Comparison of ENCODE assay signal across 25 cellular contexts in genomic region chr18:13270279-13270911, GRCh38. TPM values are rescaled to one million over a fixed set of nuclear protein-coding genes. Genes with fewer than 3 reads are reported as not detected.
DNase-seq lines count a peak whose midpoint lies in the region; ATAC-seq and TF ChIP-seq lines count a peak whose summit lies in the region.
"Had no signal": no experiment of that assay in that cellular context is flagged by ENCODE, and none has a peak within 500 bp of the region (broad histone marks: within the 10 kb centered on the region; RNA-seq: fewer than 3 reads in every experiment).

No MANE protein-coding gene starts in this region.

- H3K4me1 Mint-ChIP-seq in neural progenitor cell, result peaks cover 60% of the 10 kb centered on the region
- H3K4me1 Mint-ChIP-seq in effector memory CD8-positive, alpha-beta T cell (ENCODE audit: low read depth in 2 of 2), result peaks cover 18 to 27% of the 10 kb centered on the region in 2 donors
- H3K4me1 Mint-ChIP-seq in activated T-helper 2 cell treated with anti-CD3 and anti-CD28 coated beads, Interferon-gamma antibody, Interleukin-2, Interleukin-4, amounts not matched to agents 10 μg/mL and 5 μg/mL and 100 μg/mL, durations not matched to agents 14 hours and 24 hours and 36 hours (ENCODE audit: low read depth), result peaks cover 75% of the 10 kb centered on the region

- H3K4me3 ChIP-seq in right atrium auricular region, result no peak overlapping the region
- H3K4me3 ChIP-seq in esophagus muscularis mucosa, result no peak overlapping the region
- H3K4me3 ChIP-seq in neural progenitor cell, result no peak overlapping the region
- no peak overlapping the region for H3K4me3 ChIP-seq in vagina
- H3K4me3 ChIP-seq: esophagus squamous epithelium, SJCRH30, tibial nerve had no signal

- H2AFZ ChIP-seq in neural progenitor cell (replicated peaks), result no peak overlapping the region

- peak overlapping the region; percentile 27 for H3K4me3 Mint-ChIP-seq in neural progenitor cell
- no peak overlapping the region for H3K4me3 Mint-ChIP-seq in effector memory CD8-positive, alpha-beta T cell
- H3K4me3 Mint-ChIP-seq in activated T-helper 2 cell treated with anti-CD3 and anti-CD28 coated beads, Interferon-gamma antibody, Interleukin-2, Interleukin-4, amounts not matched to agents 10 μg/mL and 5 μg/mL and 100 μg/mL, durations not matched to agents 14 hours and 24 hours and 36 hours (ENCODE audit: low read depth), result no peak overlapping the region
- H3K4me3 Mint-ChIP-seq: activated naive CD8-positive, alpha-beta T cell treated with anti-CD3 and anti-CD28 coated beads, Interleukin-2, amount 10 ng/mL, durations not matched to agents 7 days and 5 days; endodermal cell; H9; stimulated activated naive CD8-positive, alpha-beta T cell treated with anti-CD3 and anti-CD28 coated beads, Interleukin-15, Interleukin-2, amounts not matched to agents 100 ng/mL and 50 ng/mL, for 24 hours had no signal

- no peak for TF ChIP-seq EP300 in esophagus muscularis mucosa (IDR thresholded peaks at IDR 0.05)

- H3K36me3 ChIP-seq in right atrium auricular region, result no peaks in the 10 kb centered on the region
- H3K36me3 ChIP-seq in esophagus muscularis mucosa, result no peaks in the 10 kb centered on the region
- H3K36me3 ChIP-seq in neural progenitor cell, result no peaks in the 10 kb centered on the region
- H3K36me3 ChIP-seq in vagina, result no peaks in the 10 kb centered on the region
- H3K36me3 ChIP-seq: esophagus squamous epithelium, SJCRH30, tibial nerve had no signal

- H4K20me1 ChIP-seq in neural progenitor cell (ENCODE audit: low read depth), result no peaks in the 10 kb centered on the region

- DNase-seq in right atrium auricular region (ENCODE audit: low spot score) (peak; percentile 57), Right ventricle myocardium inferior (ENCODE audit: missing footprints) (no peak), esophagus muscularis mucosa (ENCODE audit: extremely low spot score) (no peak), neural progenitor cell (ENCODE audit: low spot score) (no peak), vagina (ENCODE audit: extremely low spot score in 2 of 2) (no peak), NCI-H1436 treated with DMSO at 0.1 percent for 48 hours (lab: John Stamatoyannopoulos, UW) (no peak)
- no peak for DNase-seq in effector memory CD8-positive, alpha-beta T cell
- no peak for DNase-seq in activated T-helper 2 cell treated with anti-CD3 and anti-CD28 coated beads, Interferon-gamma antibody, Interleukin-2, Interleukin-4, amounts not matched to agents 10 μg/mL and 5 μg/mL and 100 μg/mL, durations not matched to agents 14 hours and 24 hours and 36 hours (ENCODE audit: low spot score)
- DNase-seq: activated effector memory CD4-positive, alpha-beta T cell treated with Interleukin-2 at 50 U/mL for 16 hours; CD4-positive, alpha-beta memory T cell; DMS 273 treated with DMSO at 0.1 percent for 48 hours; endodermal cell; esophagus squamous epithelium; H9; KBM-7; MM.1S; NCI-H146; NCI-H510A treated with DMSO at 0.1 percent for 48 hours; SJCRH30 had no signal

- H3K4me1 ChIP-seq in right atrium auricular region (peaks cover 0 to 92% of the 10 kb centered on the region in 2 donors), esophagus muscularis mucosa (peaks cover 81 to 99% (median 95%) of the 10 kb centered on the region in 4 donors), neural progenitor cell (peaks cover 14% of the 10 kb centered on the region), vagina (peaks cover 45% of the 10 kb centered on the region)
- H3K4me1 ChIP-seq: SJCRH30 had no signal

- H3K9me3 ChIP-seq in right atrium auricular region (no peaks in the 10 kb centered on the region), esophagus muscularis mucosa (no peaks in the 10 kb centered on the region), neural progenitor cell (ENCODE audit: low read depth) (no peaks in the 10 kb centered on the region), vagina (no peaks in the 10 kb centered on the region)
- H3K9me3 ChIP-seq: esophagus squamous epithelium, SJCRH30, tibial nerve had no signal

- H3K36me3 Mint-ChIP-seq in neural progenitor cell, result no peaks in the 10 kb centered on the region
- peaks cover 3% of the 10 kb centered on the region for H3K36me3 Mint-ChIP-seq in effector memory CD8-positive, alpha-beta T cell (ENCODE audit: insufficient read depth)
- peaks cover 9% of the 10 kb centered on the region for H3K36me3 Mint-ChIP-seq in activated T-helper 2 cell treated with anti-CD3 and anti-CD28 coated beads, Interferon-gamma antibody, Interleukin-2, Interleukin-4, amounts not matched to agents 10 μg/mL and 5 μg/mL and 100 μg/mL, durations not matched to agents 14 hours and 24 hours and 36 hours (ENCODE audit: low read depth)
- H3K36me3 Mint-ChIP-seq: brain had no signal

- no peaks in the 10 kb centered on the region for H3K9me3 Mint-ChIP-seq in neural progenitor cell
- no peaks in the 10 kb centered on the region for H3K9me3 Mint-ChIP-seq in effector memory CD8-positive, alpha-beta T cell
- no peaks in the 10 kb centered on the region for H3K9me3 Mint-ChIP-seq in activated T-helper 2 cell treated with anti-CD3 and anti-CD28 coated beads, Interferon-gamma antibody, Interleukin-2, Interleukin-4, amounts not matched to agents 10 μg/mL and 5 μg/mL and 100 μg/mL, durations not matched to agents 14 hours and 24 hours and 36 hours
- H3K9me3 Mint-ChIP-seq: activated naive CD8-positive, alpha-beta T cell treated with anti-CD3 and anti-CD28 coated beads, Interleukin-2, amount 10 ng/mL, durations not matched to agents 7 days and 5 days; brain; endodermal cell; H9; stimulated activated naive CD8-positive, alpha-beta T cell treated with anti-CD3 and anti-CD28 coated beads, Interleukin-15, Interleukin-2, amounts not matched to agents 100 ng/mL and 50 ng/mL, for 24 hours; T-cell had no signal

- intact Hi-C loops in Right ventricle myocardium inferior (cut with DNase I) (loop anchor here (2.0 kb wide), 1 partner anchor 48 kb away; no protein-coding TSS in a partner anchor), esophagus muscularis mucosa (cut with DNase I) (no loop called here), vagina (cut with DNase I) (no loop called here)
- intact Hi-C loops in activated T-helper 2 cell treated with anti-CD3 and anti-CD28 coated beads, Interferon-gamma antibody, Interleukin-2, Interleukin-4, amounts not matched to agents 10 μg/mL and 5 μg/mL and 100 μg/mL, durations not matched to agents 14 hours and 24 hours and 36 hours (cut with micrococcal nuclease), result no loop called here

- peaks cover 11% of the 10 kb centered on the region for H3K27me3 Mint-ChIP-seq in neural progenitor cell (ENCODE audit: insufficient read depth, low read depth)
- H3K27me3 Mint-ChIP-seq in effector memory CD8-positive, alpha-beta T cell, result peaks cover 24 to 55% of the 10 kb centered on the region in 2 donors
- no peaks in the 10 kb centered on the region for H3K27me3 Mint-ChIP-seq in activated T-helper 2 cell treated with anti-CD3 and anti-CD28 coated beads, Interferon-gamma antibody, Interleukin-2, Interleukin-4, amounts not matched to agents 10 μg/mL and 5 μg/mL and 100 μg/mL, durations not matched to agents 14 hours and 24 hours and 36 hours (ENCODE audit: low read depth)
- H3K27me3 Mint-ChIP-seq: activated naive CD8-positive, alpha-beta T cell treated with anti-CD3 and anti-CD28 coated beads, Interleukin-2, amount 10 ng/mL, durations not matched to agents 7 days and 5 days; stimulated activated naive CD8-positive, alpha-beta T cell treated with anti-CD3 and anti-CD28 coated beads, Interleukin-15, Interleukin-2, amounts not matched to agents 100 ng/mL and 50 ng/mL, for 24 hours; T-cell had no signal

- no peak for TF ChIP-seq POLR2A in esophagus muscularis mucosa (IDR thresholded peaks at IDR 0.05; ENCODE audit: low read depth)
- TF ChIP-seq POLR2A in vagina (IDR thresholded peaks at IDR 0.05), result no peak

- H3F3A ChIP-seq in neural progenitor cell (ENCODE audit: low read depth), result peaks cover 8% of the 10 kb centered on the region

- H3K27me3 ChIP-seq in right atrium auricular region, result no peaks in the 10 kb centered on the region
- no peaks in the 10 kb centered on the region for H3K27me3 ChIP-seq in esophagus muscularis mucosa
- H3K27me3 ChIP-seq in neural progenitor cell, result no peaks in the 10 kb centered on the region
- H3K27me3 ChIP-seq in vagina, result no peaks in the 10 kb centered on the region
- H3K27me3 ChIP-seq: esophagus squamous epithelium, SJCRH30, tibial nerve had no signal

- ATAC-seq in Right ventricle myocardium inferior, result no peak
- ATAC-seq in effector memory CD8-positive, alpha-beta T cell (replicated peaks), result no peak

- 81% methylated on average over 11 of the region's 11 CpGs for WGBS in esophagus muscularis mucosa

- H3K4me2 ChIP-seq in neural progenitor cell, result no peak overlapping the region

- H3K9ac ChIP-seq in neural progenitor cell, result no peak overlapping the region

- TF ChIP-seq CTCF in right atrium auricular region (IDR thresholded peaks at IDR 0.05) (no peak), esophagus muscularis mucosa (IDR thresholded peaks at IDR 0.05) (no peak), neural progenitor cell (IDR thresholded peaks at IDR 0.05) (no peak), vagina (IDR thresholded peaks at IDR 0.05) (no peak)

- H3K79me2 ChIP-seq in neural progenitor cell (ENCODE audit: low read depth), result no peaks in the 10 kb centered on the region

- no peak overlapping the region for H3K27ac Mint-ChIP-seq in neural progenitor cell
- H3K27ac Mint-ChIP-seq in effector memory CD8-positive, alpha-beta T cell, result no peak overlapping the region
- no peak overlapping the region for H3K27ac Mint-ChIP-seq in activated T-helper 2 cell treated with anti-CD3 and anti-CD28 coated beads, Interferon-gamma antibody, Interleukin-2, Interleukin-4, amounts not matched to agents 10 μg/mL and 5 μg/mL and 100 μg/mL, durations not matched to agents 14 hours and 24 hours and 36 hours
- H3K27ac Mint-ChIP-seq: endodermal cell, H9, T-cell had no signal

- peak overlapping the region in 1 of 2 donors; percentile 85 for H3K27ac ChIP-seq in right atrium auricular region
- H3K27ac ChIP-seq in esophagus muscularis mucosa (replicated peaks in 1 of 4), result peak overlapping the region; percentile 71 to 85 (median 81)
- H3K27ac ChIP-seq in neural progenitor cell, result no peak overlapping the region
- peak overlapping the region; percentile 52 for H3K27ac ChIP-seq in vagina
- H3K27ac ChIP-seq: SJCRH30 had no signal

RNA-seq across cellular contexts. Expression of gene LDLRAD4, which starts 51.8 kb away (rescaled TPM):
- total RNA-seq in right atrium auricular region, result 10 to 100 TPM; 33.1 to 41.2 TPM
- total RNA-seq in Right ventricle myocardium inferior, result 29.6 TPM
- total RNA-seq in esophagus muscularis mucosa, result 10 to 100 TPM; 20.4 to 40.4 (median 35.3) TPM
- 0.28 and 0.65 TPM in 2 replicates for total RNA-seq in neural progenitor cell (ENCODE audit: low replicate concordance)
- total RNA-seq in vagina, result 24.3 TPM
- 30.5 and 32.7 TPM in 2 replicates for total RNA-seq in activated T-helper 2 cell treated with anti-CD3 and anti-CD28 coated beads, Interferon-gamma antibody, Interleukin-2, Interleukin-4, amounts not matched to agents 10 μg/mL and 5 μg/mL and 100 μg/mL, durations not matched to agents 14 hours and 24 hours and 36 hours
- total RNA-seq: HT1080 had no signal

Comparison
In these comparisons a context has a peak if more than half of its experiments do, and no peak if none do; other contexts are left out.
1. RNA of gene LDLRAD4, which starts 51.8 kb away (total RNA-seq): 33.1 to 41.2 TPM in right atrium auricular region, 20.4 to 40.4 TPM in esophagus muscularis mucosa, 30.5 to 32.7 TPM in activated T-helper 2 cell treated with anti-CD3 and anti-CD28 coated beads, Interferon-gamma antibody, Interleukin-2, Interleukin-4, amounts not matched to agents 10 μg/mL and 5 μg/mL and 100 μg/mL, durations not matched to agents 14 hours and 24 hours and 36 hours, 29.6 TPM in Right ventricle myocardium inferior (single experiment) and 24.3 TPM in vagina (single experiment); 0.28 to 0.65 TPM in neural progenitor cell; every median in the first group is over 10 times any median in the second.